1 cellular context compared by ENCODE assay signal in genomic region chr6:110875548-110876169, GRCh38.
TF ChIP-seq lines count a peak whose summit lies in the region.

No MANE protein-coding gene starts in this region.

TF ChIP-seq in HepG2, 621 proteins besides CTCF, POLR2A, EP300 and RAD21 (continued from another document):
- TF ChIP-seq MYPOP (CRISPR knock-in tag; IDR thresholded peaks at IDR 0.05): no peak
- no peak for TF ChIP-seq ZNF724P (CRISPR knock-in tag; IDR thresholded peaks at IDR 0.05; ENCODE audit: borderline replicate concordance)
- TF ChIP-seq ZNF138 (CRISPR knock-in tag; IDR thresholded peaks at IDR 0.05; ENCODE audit: low read depth): no peak
- TF ChIP-seq ZBTB20 (CRISPR knock-in tag; IDR thresholded peaks at IDR 0.05; ENCODE audit: borderline replicate concordance, low read depth): 0 out of 2 replicates have a peak, but pooled peaks have one; percentile 37
- no peak for TF ChIP-seq PAF1 (CRISPR knock-in tag; IDR thresholded peaks at IDR 0.05)
- no peak for TF ChIP-seq TRIM22 (IDR thresholded peaks at IDR 0.05)
- no peak for TF ChIP-seq MBNL3 (CRISPR knock-in tag; conservative IDR thresholded peaks at IDR 0.05)
- no peak for TF ChIP-seq CEBPZ (IDR thresholded peaks at IDR 0.05; ENCODE audit: low read length)
- 0 out of 2 replicates have a peak, but pooled peaks have one; percentile 10 for TF ChIP-seq MLLT10 (CRISPR knock-in tag; IDR thresholded peaks at IDR 0.05)
- no peak for TF ChIP-seq ZBTB8A (CRISPR knock-in tag; IDR thresholded peaks at IDR 0.05; ENCODE audit: borderline replicate concordance, low read depth)
- TF ChIP-seq ATM (IDR thresholded peaks at IDR 0.05; ENCODE audit: borderline replicate concordance): no peak
- TF ChIP-seq NONO (IDR thresholded peaks at IDR 0.05): no peak
- TF ChIP-seq NONO (CRISPR knock-in tag; conservative IDR thresholded peaks at IDR 0.05): 0 out of 2 replicates have a peak, but pooled peaks have one; percentile 65
- no peak for TF ChIP-seq ZNF740 (CRISPR knock-in tag; IDR thresholded peaks at IDR 0.05)
- TF ChIP-seq ZNF781 (CRISPR knock-in tag; IDR thresholded peaks at IDR 0.05; ENCODE audit: borderline replicate concordance, not compliant biosample characterization): no peak
- no peak for TF ChIP-seq ZNF276 (CRISPR knock-in tag; IDR thresholded peaks at IDR 0.05; ENCODE audit: low read depth)
- no peak for TF ChIP-seq EHMT2 (IDR thresholded peaks at IDR 0.05; ENCODE audit: borderline replicate concordance, low read depth, low read length)
- no peak; the same call in 1 of the 2 replicates for TF ChIP-seq ZNF230 (CRISPR knock-in tag; IDR thresholded peaks at IDR 0.05)
- no peak for TF ChIP-seq ZNF292 (CRISPR knock-in tag; IDR thresholded peaks at IDR 0.05; ENCODE audit: borderline replicate concordance, low read depth)
- no peak for TF ChIP-seq JUNB (CRISPR knock-in tag; IDR thresholded peaks at IDR 0.05; ENCODE audit: borderline replicate concordance)
- TF ChIP-seq CHD2 (IDR thresholded peaks at IDR 0.05; ENCODE audit: low read depth, low read length): no peak
- no peak for TF ChIP-seq STAG1 (CRISPR knock-in tag; IDR thresholded peaks at IDR 0.05)
- peak; percentile 19 for TF ChIP-seq GATAD2A (CRISPR knock-in tag; IDR thresholded peaks at IDR 0.05)
